ENCODE assay signal across 12 cellular contexts in the genomic region with DNA sequence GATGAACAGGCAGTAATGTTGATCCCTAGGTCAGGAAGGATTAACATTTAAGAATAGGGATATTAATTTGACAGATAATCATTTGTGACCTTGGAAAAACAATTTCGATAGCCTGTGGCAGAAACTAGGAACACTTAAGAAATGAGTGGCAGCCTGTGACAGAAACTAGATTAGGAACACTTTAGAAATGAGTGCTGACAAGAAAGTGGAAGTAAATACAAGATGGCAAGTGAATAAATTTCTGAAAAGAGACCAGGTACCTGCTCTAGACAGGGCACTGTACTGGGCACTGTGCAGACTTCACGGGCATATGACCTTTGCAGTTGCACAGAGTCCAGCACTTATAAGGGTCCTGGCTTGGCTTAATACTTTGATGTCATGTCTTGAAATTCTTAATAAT. TPM values are rescaled to one million over a fixed set of nuclear protein-coding genes. Genes with fewer than 3 reads are reported as not detected.
DNase-seq lines count a peak whose midpoint lies in the region; ATAC-seq and TF ChIP-seq lines count a peak whose summit lies in the region.
"Had no signal": no experiment of that assay in that cellular context is flagged by ENCODE, and none has a peak within 500 bp of the region (broad histone marks: within the 10 kb centered on the region; RNA-seq: fewer than 3 reads in every experiment).

No MANE protein-coding gene starts in this region.

- no peaks in the 10 kb centered on the region for H3K27me3 Mint-ChIP-seq in activated CD8-positive, alpha-beta T cell treated with anti-CD3 and anti-CD28 coated beads for 36 hours
- H3K27me3 Mint-ChIP-seq in activated CD8-positive, alpha-beta T cell treated with anti-CD3 and anti-CD28 coated beads, Interleukin-2, amount 10 ng/mL, durations not matched to agents 7 days and 5 days (ENCODE audit: low read depth), result no peaks in the 10 kb centered on the region
- H3K27me3 Mint-ChIP-seq in stimulated activated naive B cell treated with anti-CD40 and anti-IgM and Interleukin-4, amounts not matched to agents 10 μg/mL and 1 μg/mL and 100 μg/mL, for 72 hours, result no peaks in the 10 kb centered on the region

- H3K4me1 Mint-ChIP-seq in activated CD8-positive, alpha-beta T cell treated with anti-CD3 and anti-CD28 coated beads for 36 hours (ENCODE audit: low read depth), result peaks cover 21% of the 10 kb centered on the region
- peaks cover 15% of the 10 kb centered on the region for H3K4me1 Mint-ChIP-seq in activated CD8-positive, alpha-beta T cell treated with anti-CD3 and anti-CD28 coated beads, Interleukin-2, amount 10 ng/mL, durations not matched to agents 7 days and 5 days (ENCODE audit: low read depth)
- H3K4me1 Mint-ChIP-seq in stimulated activated naive B cell treated with anti-CD40 and anti-IgM and Interleukin-4, amounts not matched to agents 10 μg/mL and 1 μg/mL and 100 μg/mL, for 72 hours, result peaks cover 8 to 26% of the 10 kb centered on the region in 2 donors

- no peak for DNase-seq in activated CD8-positive, alpha-beta T cell treated with anti-CD3 and anti-CD28 coated beads for 36 hours
- DNase-seq in activated CD8-positive, alpha-beta T cell treated with anti-CD3 and anti-CD28 coated beads, Interleukin-2, amount 10 ng/mL, durations not matched to agents 7 days and 5 days, result no peak
- no peak for DNase-seq in stimulated activated naive B cell treated with anti-CD40 and anti-IgM and Interleukin-4, amounts not matched to agents 10 μg/mL and 1 μg/mL and 100 μg/mL, for 72 hours
- DNase-seq in NCI-H2171 (lab: John Stamatoyannopoulos, UW) (no peak), NOMO-1 treated with dmso at 0.1 percent for 144 hours (lab: John Stamatoyannopoulos, UW; ENCODE audit: unreplicated experiment) (no peak)
- DNase-seq in activated CD8-positive, alpha-beta memory T cell treated with anti-CD3 and anti-CD28 coated beads for 24 hours, result no peak
- DNase-seq: ACHN; activated CD4-positive, alpha-beta T cell treated with anti-CD3 and anti-CD28 coated beads for 48 hours; NCI-H2029 treated with DMSO at 0.1 percent for 48 hours; SK-N-SH had no signal

- POLR2A ChIA-PET in activated CD8-positive, alpha-beta T cell treated with anti-CD3 and anti-CD28 coated beads for 36 hours (lab: Charles Lee), result no interaction called here
- POLR2A ChIA-PET in activated CD8-positive, alpha-beta T cell treated with anti-CD3 and anti-CD28 coated beads, Interleukin-2, amount 10 ng/mL, durations not matched to agents 7 days and 5 days (lab: Charles Lee), result no interaction called here

- peak overlapping the region; percentile 56 for H3K27ac Mint-ChIP-seq in activated CD8-positive, alpha-beta T cell treated with anti-CD3 and anti-CD28 coated beads for 36 hours
- no peak overlapping the region for H3K27ac Mint-ChIP-seq in activated CD8-positive, alpha-beta T cell treated with anti-CD3 and anti-CD28 coated beads, Interleukin-2, amount 10 ng/mL, durations not matched to agents 7 days and 5 days
- H3K27ac Mint-ChIP-seq in stimulated activated naive B cell treated with anti-CD40 and anti-IgM and Interleukin-4, amounts not matched to agents 10 μg/mL and 1 μg/mL and 100 μg/mL, for 72 hours, result no peak overlapping the region

- H3K4me3 Mint-ChIP-seq in activated CD8-positive, alpha-beta T cell treated with anti-CD3 and anti-CD28 coated beads for 36 hours, result no peak overlapping the region
- no peak overlapping the region for H3K4me3 Mint-ChIP-seq in activated CD8-positive, alpha-beta T cell treated with anti-CD3 and anti-CD28 coated beads, Interleukin-2, amount 10 ng/mL, durations not matched to agents 7 days and 5 days
- no peak overlapping the region for H3K4me3 Mint-ChIP-seq in stimulated activated naive B cell treated with anti-CD40 and anti-IgM and Interleukin-4, amounts not matched to agents 10 μg/mL and 1 μg/mL and 100 μg/mL, for 72 hours

- TF ChIP-seq CTCF in activated CD8-positive, alpha-beta T cell treated with anti-CD3 and anti-CD28 coated beads for 36 hours (IDR thresholded peaks at IDR 0.05), result no peak

- intact Hi-C loops in activated CD8-positive, alpha-beta T cell treated with anti-CD3 and anti-CD28 coated beads for 36 hours (cut with micrococcal nuclease), result no loop called here

- ATAC-seq in activated CD8-positive, alpha-beta T cell treated with anti-CD3 and anti-CD28 coated beads for 36 hours, result peak; percentile 38
- no peak for ATAC-seq in activated CD8-positive, alpha-beta T cell treated with anti-CD3 and anti-CD28 coated beads, Interleukin-2, amount 10 ng/mL, durations not matched to agents 7 days and 5 days
- peak; percentile 74 for ATAC-seq in GM21576 (IDR thresholded peaks at IDR 0.05; ENCODE audit: unreplicated experiment)
- ATAC-seq in HG03159 (IDR thresholded peaks at IDR 0.05; ENCODE audit: unreplicated experiment), result peak; percentile 67
- ATAC-seq in stimulated activated naive B cell treated with anti-CD40 and anti-IgM and Interleukin-4, amounts not matched to agents 10 μg/mL and 1 μg/mL and 100 μg/mL, for 72 hours (replicated peaks), result peak; percentile 43 to 67

- CTCF ChIA-PET in activated CD8-positive, alpha-beta T cell treated with anti-CD3 and anti-CD28 coated beads for 36 hours (lab: Charles Lee), result no interaction called here
- CTCF ChIA-PET in activated CD8-positive, alpha-beta T cell treated with anti-CD3 and anti-CD28 coated beads, Interleukin-2, amount 10 ng/mL, durations not matched to agents 7 days and 5 days (lab: Charles Lee), result interaction anchor here (1.4 kb wide), 1 partner anchor 43 kb away, joined by 8 read pairs; no protein-coding TSS in a partner anchor

- peaks cover 13% of the 10 kb centered on the region for H3K36me3 Mint-ChIP-seq in activated CD8-positive, alpha-beta T cell treated with anti-CD3 and anti-CD28 coated beads for 36 hours (ENCODE audit: low read depth)
- peaks cover 5% of the 10 kb centered on the region for H3K36me3 Mint-ChIP-seq in activated CD8-positive, alpha-beta T cell treated with anti-CD3 and anti-CD28 coated beads, Interleukin-2, amount 10 ng/mL, durations not matched to agents 7 days and 5 days (ENCODE audit: low read depth)
- peaks cover 5 to 9% of the 10 kb centered on the region in 2 donors for H3K36me3 Mint-ChIP-seq in stimulated activated naive B cell treated with anti-CD40 and anti-IgM and Interleukin-4, amounts not matched to agents 10 μg/mL and 1 μg/mL and 100 μg/mL, for 72 hours

- no peaks in the 10 kb centered on the region for H3K9me3 Mint-ChIP-seq in activated CD8-positive, alpha-beta T cell treated with anti-CD3 and anti-CD28 coated beads for 36 hours
- no peaks in the 10 kb centered on the region for H3K9me3 Mint-ChIP-seq in activated CD8-positive, alpha-beta T cell treated with anti-CD3 and anti-CD28 coated beads, Interleukin-2, amount 10 ng/mL, durations not matched to agents 7 days and 5 days (ENCODE audit: insufficient read depth)
- no peaks in the 10 kb centered on the region for H3K9me3 Mint-ChIP-seq in stimulated activated naive B cell treated with anti-CD40 and anti-IgM and Interleukin-4, amounts not matched to agents 10 μg/mL and 1 μg/mL and 100 μg/mL, for 72 hours

RNA-seq across cellular contexts. Expression of gene HNRNPA3, which starts 5.5 kb away (rescaled TPM):
- total RNA-seq in activated CD8-positive, alpha-beta T cell treated with anti-CD3 and anti-CD28 coated beads for 36 hours, result 100 to 1,000 TPM; 292 to 308 TPM
- 100 to 1,000 TPM; 329 to 350 TPM for total RNA-seq in activated CD8-positive, alpha-beta T cell treated with anti-CD3 and anti-CD28 coated beads, Interleukin-2, amount 10 ng/mL, durations not matched to agents 7 days and 5 days

RNA-seq across cellular contexts. Expression of gene NFE2L2, which starts 57.4 kb away (rescaled TPM):
- total RNA-seq in activated CD8-positive, alpha-beta T cell treated with anti-CD3 and anti-CD28 coated beads for 36 hours, result 10 to 100 TPM; 57.3 to 57.6 TPM
- 10 to 100 TPM; 61.3 to 64.3 TPM for total RNA-seq in activated CD8-positive, alpha-beta T cell treated with anti-CD3 and anti-CD28 coated beads, Interleukin-2, amount 10 ng/mL, durations not matched to agents 7 days and 5 days
